In the genomic region with DNA sequence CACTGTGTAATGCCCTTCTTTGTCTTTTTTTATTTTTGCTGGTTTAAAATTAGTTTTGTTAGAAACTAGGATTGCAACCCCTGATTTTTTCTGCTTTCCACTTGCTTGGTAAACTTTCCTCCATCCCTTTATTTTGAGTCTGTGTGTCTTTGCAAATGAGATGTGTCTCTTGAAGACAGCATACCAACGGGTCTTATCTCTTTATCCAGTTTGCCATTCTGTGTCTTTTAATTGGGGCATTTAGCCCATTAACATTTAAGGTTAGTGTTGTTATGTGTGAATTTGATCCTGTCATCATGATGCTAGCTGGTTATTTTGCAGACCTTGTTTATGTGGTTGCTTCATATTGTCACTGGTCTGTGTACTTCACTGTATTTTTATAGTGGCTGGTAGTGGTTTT, we compare ENCODE assay signal across 6 cellular contexts.
"Had no signal": no experiment of that assay in that cellular context is flagged by ENCODE, and none has a peak within 500 bp of the region (broad histone marks: within the 10 kb centered on the region; RNA-seq: fewer than 3 reads in every experiment).

No MANE protein-coding gene starts in this region.

- DNase-seq: IMR-90, KBM-7, KG1 had no signal

- H3K4me3 ChIP-seq: K562 had no signal

- H3K27ac ChIP-seq: HL-60, KMS-11 had no signal
